Comparison of ENCODE assay signal across 1 cellular context in the genomic region with DNA sequence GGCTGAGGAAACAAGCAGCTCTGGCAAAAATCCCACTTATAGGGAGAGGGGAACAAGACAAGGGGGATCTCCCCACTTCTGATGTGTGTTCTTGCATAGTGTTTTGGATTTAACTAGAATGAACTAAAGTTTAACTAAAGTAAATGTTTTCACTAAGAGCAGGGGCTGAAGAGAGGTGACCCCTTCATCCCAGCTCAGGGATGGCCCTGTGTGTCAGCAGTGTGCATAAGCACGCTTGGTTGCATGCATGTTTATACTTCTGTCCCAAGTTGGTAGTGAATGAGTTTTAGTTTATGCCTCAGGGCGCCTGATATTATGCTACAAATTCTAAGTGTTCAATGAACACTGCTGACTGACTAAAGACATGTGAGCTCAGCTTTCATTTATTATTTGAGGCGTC.
A peak's percentile ranks its signal among the peaks of the same experiment; 100 is the strongest.
TF ChIP-seq lines count a peak whose summit lies in the region.

No MANE protein-coding gene starts in this region.

TF ChIP-seq in HepG2, 621 proteins besides CTCF, POLR2A, EP300 and RAD21 (continued from another document and continues in another):
- TF ChIP-seq PAXIP1 (CRISPR knock-in tag; conservative IDR thresholded peaks at IDR 0.05), result peak; percentile 86
- no peak for TF ChIP-seq BRD4 (CRISPR knock-in tag; IDR thresholded peaks at IDR 0.05)
- peak; percentile 88 for TF ChIP-seq MED1 (CRISPR knock-in tag; IDR thresholded peaks at IDR 0.05)
- TF ChIP-seq ZNF441 (CRISPR knock-in tag; IDR thresholded peaks at IDR 0.05; ENCODE audit: borderline replicate concordance), result 0 out of 2 replicates have a peak, but pooled peaks have one; percentile 31
- peak; percentile 55; the same call in 1 of the 2 replicates for TF ChIP-seq IRF2 (CRISPR knock-in tag; IDR thresholded peaks at IDR 0.05)
- peak; percentile 73 for TF ChIP-seq SOX5 (CRISPR knock-in tag; IDR thresholded peaks at IDR 0.05; ENCODE audit: borderline replicate concordance)
- no peak for TF ChIP-seq NCOA2 (CRISPR knock-in tag; IDR thresholded peaks at IDR 0.05)
- 0 out of 2 replicates have a peak, but pooled peaks have one; percentile 32 for TF ChIP-seq PRDM10 (CRISPR knock-in tag; IDR thresholded peaks at IDR 0.05; ENCODE audit: low read depth)
- peak; percentile 52; the same call in 1 of the 2 replicates for TF ChIP-seq RXRB (CRISPR knock-in tag; IDR thresholded peaks at IDR 0.05; ENCODE audit: borderline replicate concordance)
- TF ChIP-seq PLRG1 (conservative IDR thresholded peaks at IDR 0.05), result no peak
- peak; percentile 57; the same call in 1 of the 2 replicates for TF ChIP-seq HOXA5 (CRISPR knock-in tag; IDR thresholded peaks at IDR 0.05)
- peak; percentile 72 for TF ChIP-seq ELF3 (CRISPR knock-in tag; IDR thresholded peaks at IDR 0.05)
- TF ChIP-seq, protein P1, sequence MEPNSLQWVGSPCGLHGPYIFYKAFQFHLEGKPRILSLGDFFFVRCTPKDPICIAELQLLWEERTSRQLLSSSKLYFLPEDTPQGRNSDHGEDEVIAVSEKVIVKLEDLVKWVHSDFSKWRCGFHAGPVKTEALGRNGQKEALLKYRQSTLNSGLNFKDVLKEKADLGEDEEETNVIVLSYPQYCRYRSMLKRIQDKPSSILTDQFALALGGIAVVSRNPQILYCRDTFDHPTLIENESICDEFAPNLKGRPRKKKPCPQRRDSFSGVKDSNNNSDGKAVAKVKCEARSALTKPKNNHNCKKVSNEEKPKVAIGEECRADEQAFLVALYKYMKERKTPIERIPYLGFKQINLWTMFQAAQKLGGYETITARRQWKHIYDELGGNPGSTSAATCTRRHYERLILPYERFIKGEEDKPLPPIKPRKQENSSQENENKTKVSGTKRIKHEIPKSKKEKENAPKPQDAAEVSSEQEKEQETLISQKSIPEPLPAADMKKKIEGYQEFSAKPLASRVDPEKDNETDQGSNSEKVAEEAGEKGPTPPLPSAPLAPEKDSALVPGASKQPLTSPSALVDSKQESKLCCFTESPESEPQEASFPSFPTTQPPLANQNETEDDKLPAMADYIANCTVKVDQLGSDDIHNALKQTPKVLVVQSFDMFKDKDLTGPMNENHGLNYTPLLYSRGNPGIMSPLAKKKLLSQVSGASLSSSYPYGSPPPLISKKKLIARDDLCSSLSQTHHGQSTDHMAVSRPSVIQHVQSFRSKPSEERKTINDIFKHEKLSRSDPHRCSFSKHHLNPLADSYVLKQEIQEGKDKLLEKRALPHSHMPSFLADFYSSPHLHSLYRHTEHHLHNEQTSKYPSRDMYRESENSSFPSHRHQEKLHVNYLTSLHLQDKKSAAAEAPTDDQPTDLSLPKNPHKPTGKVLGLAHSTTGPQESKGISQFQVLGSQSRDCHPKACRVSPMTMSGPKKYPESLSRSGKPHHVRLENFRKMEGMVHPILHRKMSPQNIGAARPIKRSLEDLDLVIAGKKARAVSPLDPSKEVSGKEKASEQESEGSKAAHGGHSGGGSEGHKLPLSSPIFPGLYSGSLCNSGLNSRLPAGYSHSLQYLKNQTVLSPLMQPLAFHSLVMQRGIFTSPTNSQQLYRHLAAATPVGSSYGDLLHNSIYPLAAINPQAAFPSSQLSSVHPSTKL (CRISPR knock-in tag; IDR thresholded peaks at IDR 0.05), result peak; percentile 66
- 0 out of 2 replicates have a peak, but pooled peaks have one; percentile 30 for TF ChIP-seq ZNF569 (CRISPR knock-in tag; IDR thresholded peaks at IDR 0.05; ENCODE audit: borderline replicate concordance)
- TF ChIP-seq HMG20A (CRISPR knock-in tag; IDR thresholded peaks at IDR 0.05; ENCODE audit: borderline replicate concordance), result peak; percentile 65; the same call in 1 of the 2 replicates
- 0 out of 2 replicates have a peak, but pooled peaks have one; percentile 30 for TF ChIP-seq HNF1B (CRISPR knock-in tag; IDR thresholded peaks at IDR 0.05)
- no peak for TF ChIP-seq NFE2L2 (IDR thresholded peaks at IDR 0.05; ENCODE audit: low read length)
- TF ChIP-seq ERF (CRISPR knock-in tag; IDR thresholded peaks at IDR 0.05), result peak; percentile 38; the same call in 1 of the 2 replicates
- TF ChIP-seq ZBTB7B (CRISPR knock-in tag; IDR thresholded peaks at IDR 0.05), result no peak
- TF ChIP-seq HDAC2 (CRISPR knock-in tag; IDR thresholded peaks at IDR 0.05), result peak; percentile 51; the same call in 1 of the 2 replicates
- peak; percentile 23; the same call in 1 of the 2 replicates for TF ChIP-seq RBFOX2 (IDR thresholded peaks at IDR 0.05; ENCODE audit: low read depth, low read length)
- 0 out of 2 replicates have a peak, but pooled peaks have one; percentile 48 for TF ChIP-seq ZNF709 (CRISPR knock-in tag; IDR thresholded peaks at IDR 0.05)
- peak; percentile 19; the same call in 1 of the 2 replicates for TF ChIP-seq CEBPG (CRISPR knock-in tag; IDR thresholded peaks at IDR 0.05)
- peak; percentile 48; the same call in 1 of the 2 replicates for TF ChIP-seq KDM6A (CRISPR knock-in tag; IDR thresholded peaks at IDR 0.05; ENCODE audit: low read depth)
- TF ChIP-seq TARDBP (CRISPR knock-in tag; IDR thresholded peaks at IDR 0.05), result peak; percentile 38; the same call in 1 of the 2 replicates
- TF ChIP-seq DNMT1 (CRISPR knock-in tag; IDR thresholded peaks at IDR 0.05), result no peak
- TF ChIP-seq FOXP1 (IDR thresholded peaks at IDR 0.05), result no peak
- peak; percentile 57; the same call in 1 of the 2 replicates for TF ChIP-seq FOXP1 (CRISPR knock-in tag; IDR thresholded peaks at IDR 0.05)
- TF ChIP-seq NR2F2 (IDR thresholded peaks at IDR 0.05; ENCODE audit: borderline replicate concordance, low read depth), result 0 out of 2 replicates have a peak, but pooled peaks have one; percentile 16
- TF ChIP-seq, protein P2, sequence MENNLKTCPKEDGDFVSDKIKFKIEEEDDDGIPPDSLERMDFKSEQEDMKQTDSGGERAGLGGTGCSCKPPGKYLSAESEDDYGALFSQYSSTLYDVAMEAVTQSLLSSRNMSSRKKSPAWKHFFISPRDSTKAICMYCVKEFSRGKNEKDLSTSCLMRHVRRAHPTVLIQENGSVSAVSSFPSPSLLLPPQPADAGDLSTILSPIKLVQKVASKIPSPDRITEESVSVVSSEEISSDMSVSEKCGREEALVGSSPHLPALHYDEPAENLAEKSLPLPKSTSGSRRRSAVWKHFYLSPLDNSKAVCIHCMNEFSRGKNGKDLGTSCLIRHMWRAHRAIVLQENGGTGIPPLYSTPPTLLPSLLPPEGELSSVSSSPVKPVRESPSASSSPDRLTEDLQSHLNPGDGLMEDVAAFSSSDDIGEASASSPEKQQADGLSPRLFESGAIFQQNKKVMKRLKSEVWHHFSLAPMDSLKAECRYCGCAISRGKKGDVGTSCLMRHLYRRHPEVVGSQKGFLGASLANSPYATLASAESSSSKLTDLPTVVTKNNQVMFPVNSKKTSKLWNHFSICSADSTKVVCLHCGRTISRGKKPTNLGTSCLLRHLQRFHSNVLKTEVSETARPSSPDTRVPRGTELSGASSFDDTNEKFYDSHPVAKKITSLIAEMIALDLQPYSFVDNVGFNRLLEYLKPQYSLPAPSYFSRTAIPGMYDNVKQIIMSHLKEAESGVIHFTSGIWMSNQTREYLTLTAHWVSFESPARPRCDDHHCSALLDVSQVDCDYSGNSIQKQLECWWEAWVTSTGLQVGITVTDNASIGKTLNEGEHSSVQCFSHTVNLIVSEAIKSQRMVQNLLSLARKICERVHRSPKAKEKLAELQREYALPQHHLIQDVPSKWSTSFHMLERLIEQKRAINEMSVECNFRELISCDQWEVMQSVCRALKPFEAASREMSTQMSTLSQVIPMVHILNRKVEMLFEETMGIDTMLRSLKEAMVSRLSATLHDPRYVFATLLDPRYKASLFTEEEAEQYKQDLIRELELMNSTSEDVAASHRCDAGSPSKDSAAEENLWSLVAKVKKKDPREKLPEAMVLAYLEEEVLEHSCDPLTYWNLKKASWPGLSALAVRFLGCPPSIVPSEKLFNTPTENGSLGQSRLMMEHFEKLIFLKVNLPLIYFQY (CRISPR knock-in tag; IDR thresholded peaks at IDR 0.05; ENCODE audit: borderline replicate concordance), result peak; percentile 17; the same call in 1 of the 2 replicates
- TF ChIP-seq PHF5A (CRISPR knock-in tag; IDR thresholded peaks at IDR 0.05; ENCODE audit: low read depth, unreplicated experiment), result peak; percentile 33
- TF ChIP-seq PRDM15 (CRISPR knock-in tag; IDR thresholded peaks at IDR 0.05), result no peak
- TF ChIP-seq HNF4A (CRISPR knock-in tag; IDR thresholded peaks at IDR 0.05), result peak; percentile 32; the same call in 1 of the 2 replicates
- TF ChIP-seq SOX13 (IDR thresholded peaks at IDR 0.05), result no peak
- TF ChIP-seq SOX13 (CRISPR knock-in tag; conservative IDR thresholded peaks at IDR 0.05 in 1 of 2, IDR thresholded peaks at IDR 0.05 in 1 of 2), result peak in 1 of 2 experiments; percentile 55; a peak in 1 of 4 replicates
- TF ChIP-seq SALL1 (CRISPR knock-in tag; IDR thresholded peaks at IDR 0.05), result peak; percentile 83
- TF ChIP-seq, protein P3, sequence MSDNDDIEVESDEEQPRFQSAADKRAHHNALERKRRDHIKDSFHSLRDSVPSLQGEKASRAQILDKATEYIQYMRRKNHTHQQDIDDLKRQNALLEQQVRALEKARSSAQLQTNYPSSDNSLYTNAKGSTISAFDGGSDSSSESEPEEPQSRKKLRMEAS (IDR thresholded peaks at IDR 0.05), result peak; percentile 53
